ENCODE assay signal across 19 cellular contexts in genomic region chr12:128903231-128903630, GRCh38. TPM values are rescaled to one million over a fixed set of nuclear protein-coding genes. Genes with fewer than 3 reads are reported as not detected.
A peak's percentile ranks its signal among the peaks of the same experiment; 100 is the strongest.
DNase-seq lines count a peak whose midpoint lies in the region; ATAC-seq, FAIRE-seq and TF ChIP-seq lines count a peak whose summit lies in the region.
"Had no signal": no experiment of that assay in that cellular context is flagged by ENCODE, and none has a peak within 500 bp of the region (broad histone marks: within the 10 kb centered on the region; RNA-seq: fewer than 3 reads in every experiment).

No MANE protein-coding gene starts in this region.

- H3K9me3 ChIP-seq in liver (ENCODE audit: control insufficient read depth in 4 of 4, low read length in 3 of 4), result no peaks in the 10 kb centered on the region
- H3K9me3 ChIP-seq in HepG2 (ENCODE audit: low read length), result no peaks in the 10 kb centered on the region
- no peaks in the 10 kb centered on the region for H3K9me3 ChIP-seq in PC-9 (ENCODE audit: insufficient read depth, low read depth)
- H3K9me3 ChIP-seq: BLaER1 treated with 17β-estradiol and CSF1 and Interleukin-3, amounts not matched to agents 10 nM and 100 nM had no signal

- intact Hi-C loops in HepG2 (cut with micrococcal nuclease; ENCODE audit: unreplicated experiment), result no loop called here
- intact Hi-C loops in PC-9 (cut with micrococcal nuclease; ENCODE audit: unreplicated experiment), result no loop called here

- no peaks in the 10 kb centered on the region for H3K36me3 Mint-ChIP-seq in effector memory CD8-positive, alpha-beta T cell (ENCODE audit: insufficient read depth)
- H3K36me3 Mint-ChIP-seq: CD8-positive, alpha-beta T cell had no signal

- TF ChIP-seq RAD21 in liver (IDR thresholded peaks at IDR 0.05) (no peak), HepG2 (CRISPR knock-in tag; IDR thresholded peaks at IDR 0.05) (no peak)

- H3F3A ChIP-seq in PC-9 (ENCODE audit: insufficient read depth, low read depth), result no peaks in the 10 kb centered on the region

- H3K79me1 ChIP-seq in mesendoderm (ENCODE audit: low read length), result no peaks in the 10 kb centered on the region

- no peak overlapping the region for H4K8ac ChIP-seq in mesendoderm (ENCODE audit: low read depth, low read length)

- H3K79me2 ChIP-seq in HepG2 (ENCODE audit: insufficient read depth, low read length), result no peaks in the 10 kb centered on the region
- H3K79me2 ChIP-seq in mesendoderm (ENCODE audit: control insufficient read depth, insufficient read depth, low read length), result no peaks in the 10 kb centered on the region
- H3K79me2 ChIP-seq in PC-9 (ENCODE audit: low read depth), result no peaks in the 10 kb centered on the region

- no peak for DNase-seq in HepG2 (ENCODE audit: low spot score)
- DNase-seq in NCI-H82 treated with DMSO at 0.1 percent for 48 hours (lab: John Stamatoyannopoulos, UW; ENCODE audit: unreplicated experiment), result peak; percentile 32
- DNase-seq in mesendoderm, result peak; percentile 89
- DNase-seq in PC-9, result no peak
- no peak for DNase-seq in effector memory CD8-positive, alpha-beta T cell
- DNase-seq: Calu3; CD8-positive, alpha-beta T cell; DMS79 treated with DMSO at 0.1 percent for 48 hours; GF-D8; GOT3; H7; HFFc6 had no signal

- FAIRE-seq in HepG2 (lab: Jason Lieb, UNC), result no peak
- FAIRE-seq: HTR-8/SVneo had no signal

- BruUV-seq in HepG2 (replicated peaks; lab: Mats Ljungman, UMichigan), result no TSS peak
- BruUV-seq in PC-9 (replicated peaks; lab: Mats Ljungman, UMichigan), result no TSS peak

- no peaks in the 10 kb centered on the region for H3K36me3 ChIP-seq in liver (ENCODE audit: control insufficient read depth in 4 of 4, insufficient read depth in 3 of 4, low read depth in 1 of 4, low read length in 3 of 4)
- H3K36me3 ChIP-seq in HepG2 (replicated peaks in 1 of 2; ENCODE audit: control insufficient read depth in 1 of 2, insufficient read depth in 2 of 2, low read length in 2 of 2), result no peaks in the 10 kb centered on the region
- no peaks in the 10 kb centered on the region for H3K36me3 ChIP-seq in mesendoderm (ENCODE audit: control insufficient read depth, insufficient read depth, low read length)
- H3K36me3 ChIP-seq in PC-9 (ENCODE audit: low read depth), result no peaks in the 10 kb centered on the region

- TF ChIP-seq CTCF in liver (IDR thresholded peaks at IDR 0.05; ENCODE audit: low read depth, low read length, missing input control) (no peak), HepG2 (CRISPR knock-in tag; IDR thresholded peaks at IDR 0.05) (no peak), PC-9 (conservative IDR thresholded peaks at IDR 0.05) (no peak)

- H3K4me1 Mint-ChIP-seq in effector memory CD8-positive, alpha-beta T cell (ENCODE audit: low read depth in 2 of 2), result no peaks in the 10 kb centered on the region
- H3K4me1 Mint-ChIP-seq: B cell had no signal

- peaks cover 0 to 23% (median 0%) of the 10 kb centered on the region in 4 donors for H3K4me1 ChIP-seq in liver (ENCODE audit: control insufficient read depth in 4 of 4, insufficient read depth in 4 of 4, low read length in 3 of 4)
- peaks cover 30% of the 10 kb centered on the region for H3K4me1 ChIP-seq in HepG2 (ENCODE audit: insufficient read depth, low read length)
- H3K4me1 ChIP-seq in mesendoderm (ENCODE audit: control insufficient read depth, low read depth, low read length), result no peaks in the 10 kb centered on the region
- H3K4me1 ChIP-seq in PC-9 (replicated peaks; ENCODE audit: insufficient read depth), result no peaks in the 10 kb centered on the region
- H3K4me1 ChIP-seq: BLaER1 treated with 17β-estradiol and CSF1 and Interleukin-3, amounts not matched to agents 10 nM and 100 nM had no signal

- no peaks in the 10 kb centered on the region for H4K20me1 ChIP-seq in HepG2 (ENCODE audit: insufficient read depth, low read length)
- no peaks in the 10 kb centered on the region for H4K20me1 ChIP-seq in PC-9 (ENCODE audit: insufficient read depth)
- H4K20me1 ChIP-seq: BLaER1 treated with 17β-estradiol and CSF1 and Interleukin-3, amounts not matched to agents 10 nM and 100 nM had no signal

- no peak for ATAC-seq in HepG2
- ATAC-seq in HG03571 (IDR thresholded peaks at IDR 0.05; ENCODE audit: unreplicated experiment), result no peak
- no peak for ATAC-seq in effector memory CD8-positive, alpha-beta T cell (replicated peaks)
- ATAC-seq: CD8-positive, alpha-beta T cell; HCT116 had no signal

- H3K4ac ChIP-seq in mesendoderm (ENCODE audit: low read depth, low read length), result no peak overlapping the region

- H3K4me2 ChIP-seq in HepG2 (ENCODE audit: low read depth, low read length) (no peak overlapping the region), mesendoderm (ENCODE audit: low read length) (no peak overlapping the region), PC-9 (no peak overlapping the region)
- H3K4me2 ChIP-seq: BLaER1 treated with 17β-estradiol and CSF1 and Interleukin-3, amounts not matched to agents 10 nM and 100 nM had no signal

- WGBS in liver, result 90% methylated on average over 7 of the region's 7 CpGs
- 65% methylated on average over 7 of the region's 7 CpGs for WGBS in HepG2 (ENCODE audit: low lambda C conversion rate)
- no CpG with 5 or more reads among the region's 7 CpGs for WGBS in mesendoderm (ENCODE audit: extremely low coverage, insufficient coverage, low lambda C conversion rate)

- H3K23ac ChIP-seq in mesendoderm (ENCODE audit: low read length), result no peak overlapping the region

- peaks cover 0 to 9% of the 10 kb centered on the region in 2 donors for H3K27me3 Mint-ChIP-seq in effector memory CD8-positive, alpha-beta T cell

- no peak overlapping the region for H3K4me3 Mint-ChIP-seq in effector memory CD8-positive, alpha-beta T cell
- H3K4me3 Mint-ChIP-seq: B cell; CD8-positive, alpha-beta T cell; HFFc6 had no signal

- H3K9me3 Mint-ChIP-seq in effector memory CD8-positive, alpha-beta T cell, result no peaks in the 10 kb centered on the region
- H3K9me3 Mint-ChIP-seq: CD8-positive, alpha-beta T cell had no signal

- no peak overlapping the region for H2AK5ac ChIP-seq in mesendoderm (ENCODE audit: low read length)

- no peak overlapping the region for H3K27ac Mint-ChIP-seq in effector memory CD8-positive, alpha-beta T cell
- H3K27ac Mint-ChIP-seq: B cell; CD8-positive, alpha-beta T cell; HFFc6 had no signal

- no peak overlapping the region for H2BK5ac ChIP-seq in mesendoderm (ENCODE audit: low read length)

- H2BK120ac ChIP-seq in mesendoderm (ENCODE audit: low read depth, low read length), result no peak overlapping the region

- H3K9ac ChIP-seq in liver (ENCODE audit: low read depth in 1 of 2, low read length in 2 of 2) (no peak overlapping the region), HepG2 (ENCODE audit: insufficient read depth, low read depth, low read length) (no peak overlapping the region), mesendoderm (ENCODE audit: low read length) (no peak overlapping the region)
- H3K9ac ChIP-seq: BLaER1 treated with 17β-estradiol and CSF1 and Interleukin-3, amounts not matched to agents 10 nM and 100 nM had no signal

- H2AFZ ChIP-seq in HepG2 (ENCODE audit: low read length) (no peak overlapping the region), PC-9 (no peak overlapping the region)

- POLR2A ChIA-PET in HepG2 (lab: Yijun Ruan, JAX) (no interaction called here), PC-9 (lab: Charles Lee; ENCODE audit: unreplicated experiment) (no interaction called here)

- CTCF ChIA-PET in HepG2 (lab: Yijun Ruan, JAX; ENCODE audit: low intra/inter-chr PET ratio, low total read pairs), result no interaction called here
- CTCF ChIA-PET in PC-9 (lab: Charles Lee), result no interaction called here

- TF ChIP-seq EP300 in HepG2 (IDR thresholded peaks at IDR 0.05; ENCODE audit: low read depth in 2 of 2, low read length in 2 of 2) (no peak), HepG2 (CRISPR knock-in tag; IDR thresholded peaks at IDR 0.05; ENCODE audit: borderline replicate concordance) (no peak)

- no peak overlapping the region for H3K56ac ChIP-seq in mesendoderm (ENCODE audit: low read length)

- H4K5ac ChIP-seq in mesendoderm (ENCODE audit: low read length), result no peak overlapping the region

- H2BK15ac ChIP-seq in mesendoderm (replicated peaks; ENCODE audit: low read depth), result no peak overlapping the region

- in situ Hi-C loops in HepG2 (cut with HindIII; ENCODE audit: extremely low pct_ligation_motif_present, low pct_unique_long_range_greater_than_20kb), result no loop called here

- H3K9me2 ChIP-seq in PC-9 (ENCODE audit: insufficient read depth), result no peaks in the 10 kb centered on the region

- H3K27me3 ChIP-seq in liver (ENCODE audit: control insufficient read depth in 4 of 4, insufficient read depth in 4 of 4, low read length in 3 of 4), result no peaks in the 10 kb centered on the region
- no peaks in the 10 kb centered on the region; a peak in 2 of 5 replicates for H3K27me3 ChIP-seq in HepG2 (ENCODE audit: control insufficient read depth in 1 of 2, insufficient read depth in 2 of 2, low read length in 2 of 2)
- no peaks in the 10 kb centered on the region for H3K27me3 ChIP-seq in mesendoderm (ENCODE audit: insufficient read depth, low read length, poor library complexity)
- H3K27me3 ChIP-seq in PC-9 (ENCODE audit: insufficient read depth, low read depth), result peaks cover 62% of the 10 kb centered on the region
- H3K27me3 ChIP-seq: BLaER1 treated with 17β-estradiol and CSF1 and Interleukin-3, amounts not matched to agents 10 nM and 100 nM had no signal

- TF ChIP-seq POLR2A in HepG2 (IDR thresholded peaks at IDR 0.05; ENCODE audit: insufficient read depth in 1 of 2, low read depth in 2 of 2, low read length in 2 of 2), result no peak

- H3K4me3 ChIP-seq in liver (ENCODE audit: low read depth in 1 of 3, low read length in 3 of 3) (no peak overlapping the region), HepG2 (replicated peaks in 1 of 3; ENCODE audit: insufficient read depth in 1 of 3, low read depth in 2 of 3, low read length in 3 of 3) (no peak overlapping the region), mesendoderm (ENCODE audit: low read length) (no peak overlapping the region), PC-9 (no peak overlapping the region)
- H3K4me3 ChIP-seq: BLaER1 treated with 17β-estradiol and CSF1 and Interleukin-3, amounts not matched to agents 10 nM and 100 nM had no signal

- H3K27ac ChIP-seq in liver (ENCODE audit: low read depth in 1 of 2, low read length in 2 of 2), result peak overlapping the region; percentile 67 to 74
- no peak overlapping the region for H3K27ac ChIP-seq in HepG2 (ENCODE audit: extremely low read length, insufficient read depth, low read length)
- H3K27ac ChIP-seq in mesendoderm (ENCODE audit: low read depth, low read length), result no peak overlapping the region
- no peak overlapping the region for H3K27ac ChIP-seq in PC-9
- H3K27ac ChIP-seq: BLaER1 treated with 17β-estradiol and CSF1 and Interleukin-3, amounts not matched to agents 10 nM and 100 nM had no signal

- no peak overlapping the region for H3K18ac ChIP-seq in mesendoderm (ENCODE audit: low read length)

RNA-seq across cellular contexts. Expression of gene GLT1D1, which starts 50.0 kb away (rescaled TPM):
- total RNA-seq in liver, result 10 to 100 TPM; 13.1 to 17.7 TPM
- 10 to 100 TPM; 10.4 to 14.6 TPM for polyA plus RNA-seq in liver
- 0.09 TPM in 1 of 2 replicates, not detected in the other for total RNA-seq in HepG2 (2016; rRNA removed; fragmentation: Illumina TruSeq; extraction: Trizol)
- total RNA-seq in HepG2 (2016; cell fraction: cytosol; rRNA removed; fragmentation: Illumina TruSeq; extraction: Trizol; ENCODE audit: low read depth), result not detected in 2 replicates
- total RNA-seq in HepG2 (2016; cell fraction: insoluble cytoplasmic fraction; rRNA removed; fragmentation: Illumina TruSeq; extraction: Trizol), result not detected in 2 replicates
- not detected in 2 replicates for total RNA-seq in HepG2 (2016; cell fraction: membrane; rRNA removed; fragmentation: Illumina TruSeq; extraction: Trizol)
- total RNA-seq in HepG2 (2016; cell fraction: nucleus; rRNA removed; fragmentation: Illumina TruSeq; extraction: Trizol), result not detected in 2 replicates
- 0.17 and 0.24 TPM in 2 replicates for polyA plus RNA-seq in HepG2 (2011; rRNA removed)
- polyA plus RNA-seq in HepG2 (2011; cell fraction: cytosol; rRNA removed), result 0.12 and 0.24 TPM in 2 replicates
- polyA plus RNA-seq in HepG2 (2011; cell fraction: nucleus; rRNA removed), result 0.10 TPM in 1 of 2 replicates, not detected in the other
- 0.20 and 0.48 TPM in 2 replicates for polyA plus RNA-seq in HepG2 (2012)
- polyA plus RNA-seq in HepG2 (2016; cell fraction: cytosol; fragmentation: Illumina TruSeq; extraction: Trizol; ENCODE audit: low read depth), result 0.06 TPM in 1 of 2 replicates, not detected in the other
- polyA plus RNA-seq in HepG2 (2016; cell fraction: insoluble cytoplasmic fraction; fragmentation: Illumina TruSeq; extraction: Trizol; ENCODE audit: low read depth), result 0.11 TPM in 1 of 2 replicates, not detected in the other
- polyA plus RNA-seq in HepG2 (2016; cell fraction: membrane; fragmentation: Illumina TruSeq; extraction: Trizol; ENCODE audit: low read depth), result 0.06 and 0.15 TPM in 2 replicates
- not detected in 2 replicates for polyA plus RNA-seq in HepG2 (2016; cell fraction: nucleus; fragmentation: Illumina TruSeq; extraction: Trizol; ENCODE audit: insufficient read depth, low read depth)
- polyA minus RNA-seq in HepG2 (2011; rRNA and poly(A)+ RNA removed; ENCODE audit: low replicate concordance), result 0.04 and 0.07 TPM in 2 replicates
- not detected in 2 replicates for polyA minus RNA-seq in HepG2 (2011; cell fraction: cytosol; rRNA and poly(A)+ RNA removed)
- 0.12 TPM in 1 of 2 replicates, not detected in the other for polyA minus RNA-seq in HepG2 (2011; cell fraction: nucleus; rRNA and poly(A)+ RNA removed)
- polyA plus RNA-seq in mesendoderm (2013, experiment 1 of 2), result 4.1 TPM
- polyA plus RNA-seq in mesendoderm (2013, experiment 2 of 2), result 4.2 TPM
- total RNA-seq in PC-9 (2021), result not detected in 2 replicates
- total RNA-seq: A172; Calu3; CD8-positive, alpha-beta T cell; HFFc6 had no signal

Comparison
In these comparisons a context has a peak if more than half of its experiments do, and no peak if none do; other contexts are left out.
1. H3K27ac ChIP-seq: peak in liver (2 of 2); none in HepG2 (single experiment), mesendoderm (single experiment) and PC-9 (single experiment).
2. RNA of gene GLT1D1, which starts 50.0 kb away (total RNA-seq): 13.1 to 17.7 TPM in liver; 0.09 TPM in HepG2 and not detected in PC-9; every median in the first group is over 10 times any median in the second.
3. DNase-seq: peak in NCI-H82 treated with DMSO at 0.1 percent for 48 hours (single experiment) and mesendoderm (single experiment); none in HepG2 (single experiment), PC-9 (0 of 2) and effector memory CD8-positive, alpha-beta T cell (0 of 3).